Comparison of ENCODE assay signal across 13 cellular contexts in genomic region chr16:30656388-30656787, GRCh38. TPM values are rescaled to one million over a fixed set of nuclear protein-coding genes. Genes with fewer than 3 reads are reported as not detected.
DNase-seq lines count a peak whose midpoint lies in the region; ATAC-seq lines count a peak whose summit lies in the region.
"Had no signal": no experiment of that assay in that cellular context is flagged by ENCODE, and none has a peak within 500 bp of the region (broad histone marks: within the 10 kb centered on the region; RNA-seq: fewer than 3 reads in every experiment).

No MANE protein-coding gene starts in this region.

- H3K4me3 Mint-ChIP-seq in activated T-cell treated with anti-CD3 and anti-CD28 coated beads, Interleukin-2, amount 50 U/mL, for 24 hours = no peak overlapping the region
- peak overlapping the region; percentile 24 for H3K4me3 Mint-ChIP-seq in activated T-helper 1 cell treated with anti-CD3 and anti-CD28 coated beads, Interleukin-12 subunit alpha, Interleukin-12 subunit beta, Interleukin-2, Interleukin-4 antibody, amounts not matched to agents 30 ng/mL and 10 ng/mL and 1 ng/mL, durations not matched to agents 14 hours and 24 hours and 36 hours

- no peak overlapping the region for H3K4me3 ChIP-seq in mesenchymal stem cell (ENCODE audit: insufficient read depth in 1 of 2, low read depth in 1 of 2, low read length in 2 of 2)
- H3K4me3 ChIP-seq in stomach smooth muscle (ENCODE audit: low read length in 2 of 2) = no peak overlapping the region
- H3K4me3 ChIP-seq: tibial nerve had no signal

- no peak overlapping the region for H3K4me2 ChIP-seq in mesenchymal stem cell (ENCODE audit: low read length, poor library complexity, severe bottlenecking)

- no peaks in the 10 kb centered on the region for H3K9me3 Mint-ChIP-seq in activated T-cell treated with anti-CD3 and anti-CD28 coated beads, Interleukin-2, amount 50 U/mL, for 24 hours
- H3K9me3 Mint-ChIP-seq in activated T-helper 1 cell treated with anti-CD3 and anti-CD28 coated beads, Interleukin-12 subunit alpha, Interleukin-12 subunit beta, Interleukin-2, Interleukin-4 antibody, amounts not matched to agents 30 ng/mL and 10 ng/mL and 1 ng/mL, durations not matched to agents 14 hours and 24 hours and 36 hours = no peaks in the 10 kb centered on the region

- H3K9me3 ChIP-seq in mesenchymal stem cell (ENCODE audit: control insufficient read depth, low read length) (no peaks in the 10 kb centered on the region), stomach smooth muscle (ENCODE audit: control insufficient read depth in 2 of 2, low read length in 2 of 2) (no peaks in the 10 kb centered on the region)
- H3K9me3 ChIP-seq: tibial nerve had no signal

- no peak overlapping the region for H2BK5ac ChIP-seq in mesenchymal stem cell (ENCODE audit: low read depth, low read length, poor library complexity, severe bottlenecking)

- no peak overlapping the region for H3K27ac ChIP-seq in mesenchymal stem cell (ENCODE audit: low read length, poor library complexity, severe bottlenecking)
- H3K27ac ChIP-seq in stomach smooth muscle (ENCODE audit: low read length) = peak overlapping the region; percentile 85

- H3K9ac ChIP-seq in mesenchymal stem cell (ENCODE audit: low read length) (peak overlapping the region; percentile 89), stomach smooth muscle (ENCODE audit: low read length in 2 of 2) (peak overlapping the region in 1 of 2 donors; percentile 61)

- H3K36me3 Mint-ChIP-seq in activated T-cell treated with anti-CD3 and anti-CD28 coated beads, Interleukin-2, amount 50 U/mL, for 24 hours (ENCODE audit: low read depth) = peaks cover 83% of the 10 kb centered on the region
- H3K36me3 Mint-ChIP-seq in activated T-helper 1 cell treated with anti-CD3 and anti-CD28 coated beads, Interleukin-12 subunit alpha, Interleukin-12 subunit beta, Interleukin-2, Interleukin-4 antibody, amounts not matched to agents 30 ng/mL and 10 ng/mL and 1 ng/mL, durations not matched to agents 14 hours and 24 hours and 36 hours (ENCODE audit: low read depth) = peaks cover 52% of the 10 kb centered on the region

- no peak overlapping the region for H2AK5ac ChIP-seq in mesenchymal stem cell (ENCODE audit: low read length, severe bottlenecking)

- ATAC-seq in HG03139 (IDR thresholded peaks at IDR 0.05; ENCODE audit: unreplicated experiment) (no peak), GM21576 (IDR thresholded peaks at IDR 0.05; ENCODE audit: unreplicated experiment) (no peak)
- ATAC-seq: GM12878 had no signal

- H3K27me3 ChIP-seq in mesenchymal stem cell (ENCODE audit: control insufficient read depth in 1 of 2, insufficient read depth in 1 of 2, low read length in 2 of 2) = no peaks in the 10 kb centered on the region
- no peaks in the 10 kb centered on the region for H3K27me3 ChIP-seq in stomach smooth muscle (ENCODE audit: control insufficient read depth in 1 of 2, insufficient read depth in 2 of 2, low read length in 2 of 2)
- H3K27me3 ChIP-seq: tibial nerve had no signal

- H3K36me3 ChIP-seq in mesenchymal stem cell (ENCODE audit: control insufficient read depth in 1 of 2, insufficient read depth in 2 of 2, low read depth in 1 of 2, low read length in 2 of 2) = peaks cover 44 to 51% of the 10 kb centered on the region in 2 experiments
- peaks cover 35% of the 10 kb centered on the region in 2 donors for H3K36me3 ChIP-seq in stomach smooth muscle (ENCODE audit: control insufficient read depth in 2 of 2, insufficient read depth in 2 of 2, low read length in 2 of 2)

- peak overlapping the region; percentile 95 for H3K27ac Mint-ChIP-seq in activated T-cell treated with anti-CD3 and anti-CD28 coated beads, Interleukin-2, amount 50 U/mL, for 24 hours
- H3K27ac Mint-ChIP-seq in activated T-helper 1 cell treated with anti-CD3 and anti-CD28 coated beads, Interleukin-12 subunit alpha, Interleukin-12 subunit beta, Interleukin-2, Interleukin-4 antibody, amounts not matched to agents 30 ng/mL and 10 ng/mL and 1 ng/mL, durations not matched to agents 14 hours and 24 hours and 36 hours = peak overlapping the region; percentile 90

- no peak overlapping the region for H3K4ac ChIP-seq in mesenchymal stem cell (ENCODE audit: low read depth in 1 of 2, low read length in 2 of 2)

- no peak overlapping the region for H2BK15ac ChIP-seq in mesenchymal stem cell (ENCODE audit: low read depth, poor library complexity, severe bottlenecking)

- no peak overlapping the region for H2BK120ac ChIP-seq in mesenchymal stem cell (ENCODE audit: low read depth, low read length)

- H3K4me1 ChIP-seq in mesenchymal stem cell (ENCODE audit: control insufficient read depth, insufficient read depth, low read depth, low read length) = peaks cover 23% of the 10 kb centered on the region
- peaks cover 50% of the 10 kb centered on the region for H3K4me1 ChIP-seq in stomach smooth muscle (ENCODE audit: control insufficient read depth, insufficient read depth, low read length)

- no peak overlapping the region for H2AFZ ChIP-seq in mesenchymal stem cell (ENCODE audit: low read depth, low read length)

- no peak overlapping the region for H3K23ac ChIP-seq in mesenchymal stem cell (ENCODE audit: low read length in 2 of 2)

- H4K8ac ChIP-seq in mesenchymal stem cell (ENCODE audit: low read length) = no peak overlapping the region

- H3K14ac ChIP-seq in mesenchymal stem cell (ENCODE audit: low read length in 2 of 2) = no peak overlapping the region

- H4K91ac ChIP-seq in mesenchymal stem cell (ENCODE audit: low read length) = no peak overlapping the region

- DNase-seq in activated T-cell treated with anti-CD3 and anti-CD28 coated beads, Interleukin-2, amount 50 U/mL, for 24 hours = no peak
- DNase-seq in activated T-cell treated with anti-CD3 and anti-CD28 coated beads, Interleukin-2, amount 50 U/mL, for 48 hours = no peak
- DNase-seq in activated T-helper 1 cell treated with anti-CD3 and anti-CD28 coated beads, Interleukin-12 subunit alpha, Interleukin-12 subunit beta, Interleukin-2, Interleukin-4 antibody, amounts not matched to agents 30 ng/mL and 10 ng/mL and 1 ng/mL, durations not matched to agents 14 hours and 24 hours and 36 hours (ENCODE audit: low spot score) = no peak
- DNase-seq in mesenchymal stem cell (no peak), SK-N-DZ (ENCODE audit: low spot score) (no peak)
- DNase-seq: DMS79, NCI-H1092, Right ventricle myocardium superior had no signal

- peaks cover 33% of the 10 kb centered on the region for H3K79me1 ChIP-seq in mesenchymal stem cell (replicated peaks; ENCODE audit: low read length, poor library complexity, severe bottlenecking)

- H3K18ac ChIP-seq in mesenchymal stem cell (ENCODE audit: low read depth in 1 of 2, low read length in 2 of 2) = no peak overlapping the region

- intact Hi-C loops in activated T-helper 1 cell treated with anti-CD3 and anti-CD28 coated beads, Interleukin-12 subunit alpha, Interleukin-12 subunit beta, Interleukin-2, Interleukin-4 antibody, amounts not matched to agents 30 ng/mL and 10 ng/mL and 1 ng/mL, durations not matched to agents 14 hours and 24 hours and 36 hours (cut with micrococcal nuclease) = loop anchor here (5.0 to 10.0 kb wide), 3 partner anchors 682 to 849 kb away; partner anchors contain the start of genes CDIPT, MAZ and TAOK2

- H3K4me1 Mint-ChIP-seq in activated T-cell treated with anti-CD3 and anti-CD28 coated beads, Interleukin-2, amount 50 U/mL, for 24 hours (ENCODE audit: low read depth) = peaks cover 45% of the 10 kb centered on the region
- H3K4me1 Mint-ChIP-seq in activated T-helper 1 cell treated with anti-CD3 and anti-CD28 coated beads, Interleukin-12 subunit alpha, Interleukin-12 subunit beta, Interleukin-2, Interleukin-4 antibody, amounts not matched to agents 30 ng/mL and 10 ng/mL and 1 ng/mL, durations not matched to agents 14 hours and 24 hours and 36 hours (ENCODE audit: low read depth) = peaks cover 45% of the 10 kb centered on the region

- WGBS in mesenchymal stem cell = 98% methylated on average over 8 of the region's 8 CpGs

- no peaks in the 10 kb centered on the region for H3K27me3 Mint-ChIP-seq in activated T-cell treated with anti-CD3 and anti-CD28 coated beads, Interleukin-2, amount 50 U/mL, for 24 hours
- no peaks in the 10 kb centered on the region for H3K27me3 Mint-ChIP-seq in activated T-helper 1 cell treated with anti-CD3 and anti-CD28 coated beads, Interleukin-12 subunit alpha, Interleukin-12 subunit beta, Interleukin-2, Interleukin-4 antibody, amounts not matched to agents 30 ng/mL and 10 ng/mL and 1 ng/mL, durations not matched to agents 14 hours and 24 hours and 36 hours (ENCODE audit: insufficient read depth)

- no peak overlapping the region for H2BK12ac ChIP-seq in mesenchymal stem cell (ENCODE audit: low read length in 2 of 2)

RNA-seq across cellular contexts. Expression of gene FBRS, which starts 1.8 kb away (rescaled TPM):
- total RNA-seq in activated T-helper 1 cell treated with anti-CD3 and anti-CD28 coated beads, Interleukin-12 subunit alpha, Interleukin-12 subunit beta, Interleukin-2, Interleukin-4 antibody, amounts not matched to agents 30 ng/mL and 10 ng/mL and 1 ng/mL, durations not matched to agents 14 hours and 24 hours and 36 hours = 116 and 125 TPM in 2 replicates
- 61.7 TPM for polyA plus RNA-seq in mesenchymal stem cell (2013, experiment 1 of 2)
- polyA plus RNA-seq in mesenchymal stem cell (2013, experiment 2 of 2) = 57.4 TPM
- polyA plus RNA-seq in SK-N-DZ (2014; cell fraction: cytosol; rRNA removed) = 21.6 and 21.9 TPM in 2 replicates
- polyA plus RNA-seq in SK-N-DZ (2014; cell fraction: nucleus; rRNA removed) = 38.3 and 53.2 TPM in 2 replicates

RNA-seq across cellular contexts. Expression of gene PRR14, which starts 5.6 kb away (rescaled TPM):
- total RNA-seq in activated T-helper 1 cell treated with anti-CD3 and anti-CD28 coated beads, Interleukin-12 subunit alpha, Interleukin-12 subunit beta, Interleukin-2, Interleukin-4 antibody, amounts not matched to agents 30 ng/mL and 10 ng/mL and 1 ng/mL, durations not matched to agents 14 hours and 24 hours and 36 hours = 91.9 and 97.4 TPM in 2 replicates
- polyA plus RNA-seq in mesenchymal stem cell (2013, experiment 1 of 2) = 38.9 TPM
- polyA plus RNA-seq in mesenchymal stem cell (2013, experiment 2 of 2) = 37.7 TPM
- polyA plus RNA-seq in SK-N-DZ (2014; cell fraction: cytosol; rRNA removed) = 11.3 and 11.7 TPM in 2 replicates
- polyA plus RNA-seq in SK-N-DZ (2014; cell fraction: nucleus; rRNA removed) = 57.9 and 107 TPM in 2 replicates

RNA-seq across cellular contexts. Expression of gene SRCAP, which starts 42.6 kb away (rescaled TPM):
- total RNA-seq in activated T-helper 1 cell treated with anti-CD3 and anti-CD28 coated beads, Interleukin-12 subunit alpha, Interleukin-12 subunit beta, Interleukin-2, Interleukin-4 antibody, amounts not matched to agents 30 ng/mL and 10 ng/mL and 1 ng/mL, durations not matched to agents 14 hours and 24 hours and 36 hours = 91.1 and 93.4 TPM in 2 replicates
- polyA plus RNA-seq in mesenchymal stem cell (2013, experiment 1 of 2) = 17.1 TPM
- polyA plus RNA-seq in mesenchymal stem cell (2013, experiment 2 of 2) = 16.0 TPM
- polyA plus RNA-seq in SK-N-DZ (2014; cell fraction: cytosol; rRNA removed) = 1.5 and 2.9 TPM in 2 replicates
- polyA plus RNA-seq in SK-N-DZ (2014; cell fraction: nucleus; rRNA removed) = 3.0 and 9.9 TPM in 2 replicates

RNA-seq across cellular contexts. Expression of gene ZNF689, which starts 46.2 kb away (rescaled TPM):
- 14.7 TPM in 2 replicates for total RNA-seq in activated T-helper 1 cell treated with anti-CD3 and anti-CD28 coated beads, Interleukin-12 subunit alpha, Interleukin-12 subunit beta, Interleukin-2, Interleukin-4 antibody, amounts not matched to agents 30 ng/mL and 10 ng/mL and 1 ng/mL, durations not matched to agents 14 hours and 24 hours and 36 hours
- polyA plus RNA-seq in mesenchymal stem cell (2013, experiment 1 of 2) = 7.4 TPM
- polyA plus RNA-seq in mesenchymal stem cell (2013, experiment 2 of 2) = 6.7 TPM
- polyA plus RNA-seq in SK-N-DZ (2014; cell fraction: cytosol; rRNA removed) = 17.3 and 17.5 TPM in 2 replicates
- 13.5 and 17.8 TPM in 2 replicates for polyA plus RNA-seq in SK-N-DZ (2014; cell fraction: nucleus; rRNA removed)
